In genomic region chr17:10052414-10052813, GRCh38 we compare ENCODE assay signal across 15 cellular contexts.
DNase-seq lines count a peak whose midpoint lies in the region; ATAC-seq and TF ChIP-seq lines count a peak whose summit lies in the region.
"Had no signal": no experiment of that assay in that cellular context is flagged by ENCODE, and none has a peak within 500 bp of the region (broad histone marks: within the 10 kb centered on the region; RNA-seq: fewer than 3 reads in every experiment).

No MANE protein-coding gene starts in this region.

- intact Hi-C loops in PC-9 (cut with micrococcal nuclease; ENCODE audit: unreplicated experiment) (no loop called here), lower leg skin (cut with DNase I; ENCODE audit: low total_unique reads) (no loop called here)

- peaks cover 55 to 78% of the 10 kb centered on the region in 2 donors for H3K4me1 Mint-ChIP-seq in immature natural killer cell

- H3K4me1 ChIP-seq in PC-9 (replicated peaks; ENCODE audit: insufficient read depth) = no peaks in the 10 kb centered on the region

- H3K4me2 ChIP-seq in PC-9 = no peak overlapping the region

- H3K9me2 ChIP-seq in PC-9 (ENCODE audit: insufficient read depth) = no peaks in the 10 kb centered on the region

- peak overlapping the region in 1 of 5 donors; percentile 32 for H3K4me3 Mint-ChIP-seq in immature natural killer cell

- H2AFZ ChIP-seq in PC-9 = no peak overlapping the region
- H2AFZ ChIP-seq: GM23248 had no signal

- H3K27me3 ChIP-seq in GM06990 (replicated peaks; ENCODE audit: control insufficient read depth, insufficient read depth, low read length) (no peaks in the 10 kb centered on the region), PC-9 (ENCODE audit: insufficient read depth, low read depth) (peaks cover 61% of the 10 kb centered on the region)

- no peaks in the 10 kb centered on the region for H3K36me3 ChIP-seq in GM06990 (ENCODE audit: control insufficient read depth, insufficient read depth, low read length)
- H3K36me3 ChIP-seq in PC-9 (ENCODE audit: low read depth) = no peaks in the 10 kb centered on the region

- BruUV-seq in PC-9 (replicated peaks; lab: Mats Ljungman, UMichigan) = no TSS peak

- ATAC-seq in GM18907 (IDR thresholded peaks at IDR 0.05; ENCODE audit: unreplicated experiment) (peak; percentile 66), HG02798 (IDR thresholded peaks at IDR 0.05; ENCODE audit: poor library complexity, unreplicated experiment) (peak; percentile 45)
- ATAC-seq: PC-3 had no signal

- POLR2A ChIA-PET in PC-9 (lab: Charles Lee; ENCODE audit: unreplicated experiment) = no interaction called here

- no peaks in the 10 kb centered on the region for H3F3A ChIP-seq in PC-9 (ENCODE audit: insufficient read depth, low read depth)

- H3K79me2 ChIP-seq in PC-9 (ENCODE audit: low read depth) = no peaks in the 10 kb centered on the region

- no peaks in the 10 kb centered on the region for H3K9me3 Mint-ChIP-seq in immature natural killer cell

- H3K9me3 ChIP-seq in PC-9 (ENCODE audit: insufficient read depth, low read depth) = no peaks in the 10 kb centered on the region

- DNase-seq in GM06990 (ENCODE audit: extremely low read depth, insufficient read length) (peak; percentile 55), immature natural killer cell (no peak), LoVo (ENCODE audit: low spot score) (no peak), PC-9 (no peak), lower leg skin (ENCODE audit: low spot score in 2 of 2) (no peak)
- no peak for DNase-seq in stimulated activated CD8-positive, alpha-beta memory T cell treated with anti-CD3 and anti-CD28 coated beads, Interleukin-4, amount 100 ng/mL, for 48 hours
- DNase-seq: activated CD4-positive, CD25-positive, alpha-beta regulatory T cell; activated T-cell treated with anti-CD3 and anti-CD28 coated beads for 4 hours; dermis blood vessel endothelial cell; GM23248; NCI-H1436 treated with DMSO at 0.1 percent for 48 hours; PC-3; posterior cingulate gyrus had no signal

- H3K27me3 Mint-ChIP-seq in immature natural killer cell (ENCODE audit: low read depth in 3 of 3) = peaks cover 0 to 8% (median 4%) of the 10 kb centered on the region in 3 donors

- H4K20me1 ChIP-seq in PC-9 (ENCODE audit: insufficient read depth) = no peaks in the 10 kb centered on the region

- peak overlapping the region; percentile 60 for H3K4me3 ChIP-seq in GM06990 (replicated peaks; ENCODE audit: low read depth, low read length)
- H3K4me3 ChIP-seq in PC-9 = no peak overlapping the region
- H3K4me3 ChIP-seq in lower leg skin (ENCODE audit: low read depth, poor library complexity, severe bottlenecking) = no peak overlapping the region
- H3K4me3 ChIP-seq: GM23248 had no signal

- TF ChIP-seq CTCF in GM06990 (IDR thresholded peaks at IDR 0.05; ENCODE audit: insufficient read depth, low read length, poor library complexity, severe bottlenecking) = no peak
- no peak for TF ChIP-seq CTCF in PC-9 (conservative IDR thresholded peaks at IDR 0.05)
- TF ChIP-seq CTCF in lower leg skin (IDR thresholded peaks at IDR 0.05) = no peak

- 95 to 96% methylated on average over 8 of the region's 8 CpGs for WGBS in lower leg skin, 2 donors

- TF ChIP-seq POLR2A in lower leg skin (IDR thresholded peaks at IDR 0.05) = no peak

- H3K36me3 Mint-ChIP-seq in immature natural killer cell = peaks cover 3 to 4% (median 4%) of the 10 kb centered on the region in 3 donors

- no peak overlapping the region for H3K27ac ChIP-seq in PC-9
- H3K27ac ChIP-seq: GM23248 had no signal

- peak overlapping the region in 4 of 6 donors; percentile 3 to 86 (median 48) for H3K27ac Mint-ChIP-seq in immature natural killer cell

- CTCF ChIA-PET in PC-9 (lab: Charles Lee) = no interaction called here
